10 cellular contexts compared by ENCODE assay signal in genomic region chr20:57480444-57481152, GRCh38. TPM values are rescaled to one million over a fixed set of nuclear protein-coding genes. Genes with fewer than 3 reads are reported as not detected.
DNase-seq lines count a peak whose midpoint lies in the region; ATAC-seq and TF ChIP-seq lines count a peak whose summit lies in the region.
"Had no signal": no experiment of that assay in that cellular context is flagged by ENCODE, and none has a peak within 500 bp of the region (broad histone marks: within the 10 kb centered on the region; RNA-seq: fewer than 3 reads in every experiment).

No MANE protein-coding gene starts in this region.

- no peak overlapping the region for H2AFZ ChIP-seq in Karpas-422 (ENCODE audit: low read length)

- H3K9ac ChIP-seq in Karpas-422 (ENCODE audit: low read length): peak overlapping the region; percentile 99
- no peak overlapping the region for H3K9ac ChIP-seq in endodermal cell (ENCODE audit: extremely low read depth, low read length, poor library complexity, severe bottlenecking)

- H3K36me3 ChIP-seq in Karpas-422 (ENCODE audit: insufficient read depth, low read length) (peaks cover 18% of the 10 kb centered on the region), endodermal cell (ENCODE audit: control insufficient read depth, insufficient read depth, low read length) (no peaks in the 10 kb centered on the region)
- H3K36me3 ChIP-seq: breast epithelium had no signal

- in situ Hi-C loops in GM13977 (cut with MboI; ENCODE audit: low pct_unique_long_range_greater_than_20kb, low sequenced_read_pairs, unreplicated experiment): no loop called here

- H3K27ac Mint-ChIP-seq in endodermal cell: no peak overlapping the region
- H3K27ac Mint-ChIP-seq in activated CD4-positive, alpha-beta T cell treated with anti-CD3 and anti-CD28 coated beads, Interleukin-2, amount 10 ng/mL, durations not matched to agents 24 days and 14 days: no peak overlapping the region

- H3K4me3 ChIP-seq in Karpas-422 (ENCODE audit: low read length) (peak overlapping the region; percentile 69), endodermal cell (ENCODE audit: low read length) (no peak overlapping the region)
- H3K4me3 ChIP-seq: breast epithelium had no signal

- H3K4me2 ChIP-seq in Karpas-422 (ENCODE audit: low read depth, low read length, poor library complexity, severe bottlenecking): peak overlapping the region; percentile 88

- H3K9me2 ChIP-seq in Karpas-422 (replicated peaks; ENCODE audit: insufficient read depth, low read length): no peaks in the 10 kb centered on the region

- WGBS in endodermal cell (ENCODE audit: insufficient coverage in 1 of 2, insufficient read length in 1 of 2), 2 experiments: 88% methylated on average over 14 to 17 of the region's 17 CpGs

- peaks cover 9% of the 10 kb centered on the region for H3K9me3 ChIP-seq in Karpas-422 (ENCODE audit: low read length)
- no peaks in the 10 kb centered on the region for H3K9me3 ChIP-seq in endodermal cell (ENCODE audit: control insufficient read depth, low read length)
- H3K9me3 ChIP-seq: breast epithelium had no signal

- TF ChIP-seq CTCF in GM13977 (IDR thresholded peaks at IDR 0.05; ENCODE audit: extremely low read depth, insufficient read depth, missing control alignments) (no peak), endodermal cell (conservative IDR thresholded peaks at IDR 0.05) (no peak)

- peaks cover 19% of the 10 kb centered on the region for H3K79me2 ChIP-seq in Karpas-422 (ENCODE audit: low read length)

- peaks cover 5% of the 10 kb centered on the region for H3K4me1 Mint-ChIP-seq in endodermal cell
- H3K4me1 Mint-ChIP-seq in activated CD4-positive, alpha-beta T cell treated with anti-CD3 and anti-CD28 coated beads, Interleukin-2, amount 10 ng/mL, durations not matched to agents 24 days and 14 days: peaks cover 2% of the 10 kb centered on the region

- intact Hi-C loops in activated CD4-positive, alpha-beta T cell treated with anti-CD3 and anti-CD28 coated beads, Interleukin-2, amount 10 ng/mL, durations not matched to agents 24 days and 14 days (cut with micrococcal nuclease): no loop called here

- H3K4me3 Mint-ChIP-seq in endodermal cell: no peak overlapping the region
- no peak overlapping the region for H3K4me3 Mint-ChIP-seq in activated CD4-positive, alpha-beta T cell treated with anti-CD3 and anti-CD28 coated beads, Interleukin-2, amount 10 ng/mL, durations not matched to agents 24 days and 14 days
- H3K4me3 Mint-ChIP-seq: neural crest cell had no signal

- H3K4me1 ChIP-seq in Karpas-422 (ENCODE audit: low read length): peaks cover 88% of the 10 kb centered on the region
- no peaks in the 10 kb centered on the region for H3K4me1 ChIP-seq in endodermal cell (ENCODE audit: control insufficient read depth, insufficient read depth, low read length)
- H3K4me1 ChIP-seq: breast epithelium had no signal

- H3K27me3 ChIP-seq in Karpas-422 (ENCODE audit: low read length) (no peaks in the 10 kb centered on the region), endodermal cell (ENCODE audit: control insufficient read depth, insufficient read depth, low read length, poor library complexity, severe bottlenecking) (no peaks in the 10 kb centered on the region)

- DNase-seq in GM13977 (ENCODE audit: low spot score) (peak; percentile 81), Karpas-422 (peak; percentile 99), endodermal cell (peak; percentile 34), OCI-M2 (lab: John Stamatoyannopoulos, UW; ENCODE audit: unreplicated experiment) (no peak), GOT3 (lab: John Stamatoyannopoulos, UW) (no peak), OCI-M1 (lab: John Stamatoyannopoulos, UW) (no peak)
- no peak for DNase-seq in activated CD4-positive, alpha-beta T cell treated with anti-CD3 and anti-CD28 coated beads, Interleukin-2, amount 10 ng/mL, durations not matched to agents 24 days and 14 days

- peak; percentile 61 for ATAC-seq in GM21529 (IDR thresholded peaks at IDR 0.05; ENCODE audit: unreplicated experiment)

- peak overlapping the region; percentile 100 for H3K27ac ChIP-seq in Karpas-422 (ENCODE audit: low read length)
- no peak overlapping the region for H3K27ac ChIP-seq in endodermal cell (ENCODE audit: low read depth, low read length)
- H3K27ac ChIP-seq: breast epithelium had no signal

- no peaks in the 10 kb centered on the region for H4K20me1 ChIP-seq in Karpas-422 (ENCODE audit: insufficient read depth, low read depth, low read length)

- no peaks in the 10 kb centered on the region for H3K9me3 Mint-ChIP-seq in endodermal cell
- no peaks in the 10 kb centered on the region for H3K9me3 Mint-ChIP-seq in activated CD4-positive, alpha-beta T cell treated with anti-CD3 and anti-CD28 coated beads, Interleukin-2, amount 10 ng/mL, durations not matched to agents 24 days and 14 days
- H3K9me3 Mint-ChIP-seq: neural crest cell had no signal

- H3K36me3 Mint-ChIP-seq in endodermal cell (ENCODE audit: low read depth): no peaks in the 10 kb centered on the region
- no peaks in the 10 kb centered on the region for H3K36me3 Mint-ChIP-seq in activated CD4-positive, alpha-beta T cell treated with anti-CD3 and anti-CD28 coated beads, Interleukin-2, amount 10 ng/mL, durations not matched to agents 24 days and 14 days (ENCODE audit: low read depth)

- H3K27me3 Mint-ChIP-seq in endodermal cell (ENCODE audit: insufficient read depth): no peaks in the 10 kb centered on the region
- H3K27me3 Mint-ChIP-seq in activated CD4-positive, alpha-beta T cell treated with anti-CD3 and anti-CD28 coated beads, Interleukin-2, amount 10 ng/mL, durations not matched to agents 24 days and 14 days: peaks cover 21% of the 10 kb centered on the region

RNA-seq across cellular contexts. Expression of gene CTCFL, which starts 44.3 kb away (rescaled TPM):
- not detected in 2 replicates for total RNA-seq in Karpas-422 (2014; rRNA removed; shearing (Covaris generic); ENCODE audit: low replicate concordance)
- total RNA-seq in endodermal cell: 1 to 10 TPM in 1 of 2 donors, under 1 TPM in 1; 0.33 to 1.4 TPM
- 0.28 TPM for polyA plus RNA-seq in endodermal cell (2013, experiment 1 of 2)
- 0.46 TPM for polyA plus RNA-seq in endodermal cell (2013, experiment 2 of 2)
- total RNA-seq in activated CD4-positive, alpha-beta T cell treated with anti-CD3 and anti-CD28 coated beads, Interleukin-2, amount 10 ng/mL, durations not matched to agents 24 days and 14 days: not detected in 2 replicates
- total RNA-seq: breast epithelium had no signal

Comparison
In these comparisons a context has a peak if more than half of its experiments do, and no peak if none do; other contexts are left out.
1. DNase-seq: peak in GM13977 (single experiment), Karpas-422 (single experiment) and endodermal cell (single experiment); none in OCI-M2 (single experiment), GOT3 (single experiment), activated CD4-positive, alpha-beta T cell treated with anti-CD3 and anti-CD28 coated beads, Interleukin-2, amount 10 ng/mL, durations not matched to agents 24 days and 14 days (single experiment) and OCI-M1 (single experiment).